ENCODE assay signal across 20 cellular contexts in genomic region chr2:166568409-166568808, GRCh38.
"Had no signal": no experiment of that assay in that cellular context is flagged by ENCODE, and none has a peak within 500 bp of the region (broad histone marks: within the 10 kb centered on the region; RNA-seq: fewer than 3 reads in every experiment).

No MANE protein-coding gene starts in this region.

- H3K9me3 ChIP-seq: body of pancreas, sigmoid colon, spleen, thoracic aorta had no signal

- H3K27me3 ChIP-seq: body of pancreas, sigmoid colon, spleen had no signal

- H3K36me3 ChIP-seq: sigmoid colon, spleen, thoracic aorta had no signal

- DNase-seq: activated CD4-positive, alpha-beta T cell treated with anti-CD3 and anti-CD28 coated beads for 48 hours; activated CD4-positive, CD25-positive, alpha-beta regulatory T cell; activated CD8-positive, alpha-beta T cell treated with anti-CD3 and anti-CD28 coated beads for 36 hours; activated naive CD4-positive, alpha-beta T cell treated with anti-CD3 and anti-CD28 coated beads for 36 hours; activated T-cell treated with anti-CD3 and anti-CD28 coated beads, Interleukin-2, amount 50 U/mL, for 1 hour; body of pancreas; dermis blood vessel endothelial cell; effector memory CD4-positive, alpha-beta T cell; foreskin fibroblast; hippocampal formation; islet precursor cell; left colon; nucleus accumbens; sigmoid colon; spleen; stimulated activated naive B cell treated with anti-CD40 and anti-IgM and Interleukin-4, amounts not matched to agents 10 μg/mL and 1 μg/mL and 100 μg/mL, for 72 hours; T-helper 2 cell had no signal

- ATAC-seq: activated CD8-positive, alpha-beta T cell treated with anti-CD3 and anti-CD28 coated beads for 36 hours; activated T-helper 17 cell treated with anti-CD3 and anti-CD28 coated beads, Interleukin-2, amount 50 U/mL, for 72 hours; body of pancreas; left colon; stimulated activated naive B cell treated with anti-CD40 and anti-IgM and Interleukin-4, amounts not matched to agents 10 μg/mL and 1 μg/mL and 100 μg/mL, for 72 hours had no signal

- H3K27ac ChIP-seq: body of pancreas, sigmoid colon, spleen, thoracic aorta had no signal

- H3K4me3 ChIP-seq: body of pancreas, lung, sigmoid colon, spleen, thoracic aorta had no signal

- H3K4me1 ChIP-seq: body of pancreas, spleen had no signal
